1 cellular context compared by ENCODE assay signal in genomic region chr10:113006656-113007342, GRCh38.
TF ChIP-seq lines count a peak whose summit lies in the region.

No MANE protein-coding gene starts in this region.

TF ChIP-seq in HepG2, 621 proteins besides CTCF, POLR2A, EP300 and RAD21 (continued from another document):
- TF ChIP-seq FOXP1 (IDR thresholded peaks at IDR 0.05) = no peak
- TF ChIP-seq FOXP1 (CRISPR knock-in tag; IDR thresholded peaks at IDR 0.05) = no peak
- no peak for TF ChIP-seq ZNF674 (CRISPR knock-in tag; IDR thresholded peaks at IDR 0.05; ENCODE audit: low read depth)
- no peak for TF ChIP-seq TP53 (CRISPR knock-in tag; conservative IDR thresholded peaks at IDR 0.05)
- TF ChIP-seq ETV6 (CRISPR knock-in tag; conservative IDR thresholded peaks at IDR 0.05) = no peak
- 0 out of 2 replicates have a peak, but pooled peaks have one; percentile 28 for TF ChIP-seq MTF2 (CRISPR knock-in tag; IDR thresholded peaks at IDR 0.05; ENCODE audit: borderline replicate concordance)
- peak; percentile 12; the same call in 1 of the 2 replicates for TF ChIP-seq SSRP1 (CRISPR knock-in tag; IDR thresholded peaks at IDR 0.05)
- TF ChIP-seq ZNF747 (CRISPR knock-in tag; IDR thresholded peaks at IDR 0.05; ENCODE audit: borderline replicate concordance) = peak; percentile 20; the same call in 1 of the 2 replicates
- TF ChIP-seq NCOA1 (CRISPR knock-in tag; IDR thresholded peaks at IDR 0.05) = 0 out of 2 replicates have a peak, but pooled peaks have one; percentile 42
- TF ChIP-seq, protein P1, sequence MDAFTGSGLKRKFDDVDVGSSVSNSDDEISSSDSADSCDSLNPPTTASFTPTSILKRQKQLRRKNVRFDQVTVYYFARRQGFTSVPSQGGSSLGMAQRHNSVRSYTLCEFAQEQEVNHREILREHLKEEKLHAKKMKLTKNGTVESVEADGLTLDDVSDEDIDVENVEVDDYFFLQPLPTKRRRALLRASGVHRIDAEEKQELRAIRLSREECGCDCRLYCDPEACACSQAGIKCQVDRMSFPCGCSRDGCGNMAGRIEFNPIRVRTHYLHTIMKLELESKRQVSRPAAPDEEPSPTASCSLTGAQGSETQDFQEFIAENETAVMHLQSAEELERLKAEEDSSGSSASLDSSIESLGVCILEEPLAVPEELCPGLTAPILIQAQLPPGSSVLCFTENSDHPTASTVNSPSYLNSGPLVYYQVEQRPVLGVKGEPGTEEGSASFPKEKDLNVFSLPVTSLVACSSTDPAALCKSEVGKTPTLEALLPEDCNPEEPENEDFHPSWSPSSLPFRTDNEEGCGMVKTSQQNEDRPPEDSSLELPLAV (CRISPR knock-in tag; conservative IDR thresholded peaks at IDR 0.05; ENCODE audit: low read depth) = no peak
- peak; percentile 43 for TF ChIP-seq RBM22 (optimal IDR thresholded peaks at IDR 0.05; ENCODE audit: low read length)
- no peak for TF ChIP-seq STAT5B (CRISPR knock-in tag; IDR thresholded peaks at IDR 0.05)
- TF ChIP-seq, protein P2, sequence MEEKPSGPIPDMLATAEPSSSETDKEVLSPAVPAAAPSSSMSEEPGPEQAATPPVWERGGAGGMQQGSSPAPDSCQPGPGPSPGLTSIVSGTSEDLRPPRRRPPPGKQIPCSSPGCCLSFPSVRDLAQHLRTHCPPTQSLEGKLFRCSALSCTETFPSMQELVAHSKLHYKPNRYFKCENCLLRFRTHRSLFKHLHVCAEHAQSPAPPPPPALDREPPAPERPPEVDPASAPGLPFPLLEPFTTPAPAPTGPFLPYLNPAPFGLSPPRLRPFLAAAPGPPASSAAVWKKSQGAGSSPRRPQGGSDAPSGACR (CRISPR knock-in tag; IDR thresholded peaks at IDR 0.05) = peak; percentile 40; the same call in 1 of the 2 replicates
- no peak for TF ChIP-seq ZKSCAN5 (CRISPR knock-in tag; IDR thresholded peaks at IDR 0.05)
